Comparison of ENCODE assay signal across 22 cellular contexts in the genomic region with DNA sequence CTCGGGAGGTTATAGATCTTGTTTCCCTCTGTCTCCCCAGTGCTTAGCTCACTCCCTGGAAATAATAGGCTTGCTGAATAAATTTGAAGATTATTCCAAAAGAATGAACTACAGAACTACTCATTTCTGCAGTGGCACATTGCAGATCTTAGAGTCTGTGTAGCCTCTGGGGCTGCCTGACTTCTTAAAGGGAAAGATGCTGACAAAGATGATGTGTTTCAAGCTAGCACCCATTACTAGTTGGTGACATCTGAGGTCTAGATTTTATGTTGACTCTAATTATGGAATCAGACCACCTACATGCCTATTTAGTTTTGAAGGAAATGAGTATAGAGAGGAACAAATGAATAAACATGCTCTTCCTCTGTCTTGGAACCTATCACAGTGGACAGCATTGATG.
DNase-seq lines count a peak whose midpoint lies in the region; ATAC-seq and TF ChIP-seq lines count a peak whose summit lies in the region.
"Had no signal": no experiment of that assay in that cellular context is flagged by ENCODE, and none has a peak within 500 bp of the region (broad histone marks: within the 10 kb centered on the region; RNA-seq: fewer than 3 reads in every experiment).

No MANE protein-coding gene starts in this region.

- TF ChIP-seq CTCF in esophagus muscularis mucosa (IDR thresholded peaks at IDR 0.05): no peak

- H3K4me1 Mint-ChIP-seq in activated T-cell treated with anti-CD3 and anti-CD28 coated beads, Interleukin-2, amount 50 U/mL, for 4 hours (ENCODE audit: low read depth): no peaks in the 10 kb centered on the region
- H3K4me1 Mint-ChIP-seq: CD4-positive, alpha-beta memory T cell had no signal

- no peaks in the 10 kb centered on the region for H3K36me3 Mint-ChIP-seq in activated T-cell treated with anti-CD3 and anti-CD28 coated beads, Interleukin-2, amount 50 U/mL, for 4 hours (ENCODE audit: insufficient read depth)
- H3K36me3 Mint-ChIP-seq: CD4-positive, alpha-beta memory T cell had no signal

- H3K9me3 ChIP-seq in esophagus muscularis mucosa: no peaks in the 10 kb centered on the region
- H3K9me3 ChIP-seq: A549, Caco-2 had no signal

- H3K27me3 Mint-ChIP-seq in activated T-cell treated with anti-CD3 and anti-CD28 coated beads, Interleukin-2, amount 50 U/mL, for 4 hours (ENCODE audit: low read depth): no peaks in the 10 kb centered on the region
- H3K27me3 Mint-ChIP-seq: CD4-positive, alpha-beta memory T cell had no signal

- peak; percentile 23 to 50 for ATAC-seq in activated T-cell treated with anti-CD3 and anti-CD28 coated beads, Interleukin-2, amount 50 U/mL, for 4 hours
- ATAC-seq in GM18870 (IDR thresholded peaks at IDR 0.05; ENCODE audit: unreplicated experiment) (peak; percentile 0), HG02588 (IDR thresholded peaks at IDR 0.05; ENCODE audit: unreplicated experiment) (peak; percentile 12), GM19452 (IDR thresholded peaks at IDR 0.05; ENCODE audit: unreplicated experiment) (no peak)
- ATAC-seq: A549, HepG2, Panc1 had no signal

- DNase-seq in activated T-cell treated with anti-CD3 and anti-CD28 coated beads, Interleukin-2, amount 50 U/mL, for 4 hours: no peak
- no peak for DNase-seq in activated T-cell treated with anti-CD3 and anti-CD28 coated beads for 4 hours
- DNase-seq in esophagus muscularis mucosa (ENCODE audit: extremely low spot score): peak; percentile 1
- DNase-seq in substantia nigra (lab: John Stamatoyannopoulos, UW): no peak
- DNase-seq: Caco-2; CD4-positive, alpha-beta memory T cell; GDM1; H7; Kasumi-1; NCI-H2029; NCI-H446 treated with DMSO at 0.1 percent for 48 hours; NCI-H526; NCI-H82; SHP77 had no signal

- no peaks in the 10 kb centered on the region for H3K36me3 ChIP-seq in esophagus muscularis mucosa

- H3K4me1 ChIP-seq in esophagus muscularis mucosa: no peaks in the 10 kb centered on the region
- H3K4me1 ChIP-seq: A549, Caco-2 had no signal

- H3K9me3 Mint-ChIP-seq in activated T-cell treated with anti-CD3 and anti-CD28 coated beads, Interleukin-2, amount 50 U/mL, for 4 hours: peaks cover 43% of the 10 kb centered on the region

- no peaks in the 10 kb centered on the region for H3K27me3 ChIP-seq in esophagus muscularis mucosa

- 62% methylated on average over 1 of the region's 1 CpG for WGBS in esophagus muscularis mucosa

- H3K4me3 ChIP-seq in esophagus muscularis mucosa: no peak overlapping the region
- H3K4me3 ChIP-seq: A549, GM12878 had no signal

- H3K4me3 Mint-ChIP-seq in activated T-cell treated with anti-CD3 and anti-CD28 coated beads, Interleukin-2, amount 50 U/mL, for 4 hours: no peak overlapping the region
- H3K4me3 Mint-ChIP-seq: CD4-positive, alpha-beta memory T cell had no signal

- H3K27ac ChIP-seq in esophagus muscularis mucosa (replicated peaks in 1 of 4): no peak overlapping the region
- no peak overlapping the region for H3K27ac ChIP-seq in substantia nigra (ENCODE audit: low read depth, low read length, poor library complexity, severe bottlenecking)
- H3K27ac ChIP-seq: A549, RWPE1 had no signal

- TF ChIP-seq POLR2A in esophagus muscularis mucosa (IDR thresholded peaks at IDR 0.05; ENCODE audit: low read depth): no peak

- intact Hi-C loops in esophagus muscularis mucosa (cut with DNase I): no loop called here

- TF ChIP-seq EP300 in esophagus muscularis mucosa (IDR thresholded peaks at IDR 0.05): no peak
